ENCODE assay signal across 8 cellular contexts in genomic region chr1:165392634-165393571, GRCh38. TPM values are rescaled to one million over a fixed set of nuclear protein-coding genes. Genes with fewer than 3 reads are reported as not detected.
DNase-seq lines count a peak whose midpoint lies in the region; ATAC-seq and TF ChIP-seq lines count a peak whose summit lies in the region.

No MANE protein-coding gene starts in this region.

- H2BK20ac ChIP-seq in IMR-90 (ENCODE audit: low read depth, low read length), result no peak overlapping the region

- no peak overlapping the region for H3K18ac ChIP-seq in IMR-90 (ENCODE audit: low read depth, low read length)

- H3K27ac ChIP-seq in IMR-90 (ENCODE audit: insufficient read depth, low read length), result no peak overlapping the region
- H3K27ac ChIP-seq in PC-9, result no peak overlapping the region

- H3K36me3 ChIP-seq in IMR-90 (ENCODE audit: control insufficient read depth, insufficient read depth, low read length) (no peaks in the 10 kb centered on the region), PC-9 (ENCODE audit: low read depth) (no peaks in the 10 kb centered on the region)

- H2BK15ac ChIP-seq in IMR-90 (ENCODE audit: low read depth, low read length), result no peak overlapping the region

- peak overlapping the region; percentile 66 for H2AFZ ChIP-seq in IMR-90 (replicated peaks; ENCODE audit: low read length, poor library complexity)
- no peak overlapping the region for H2AFZ ChIP-seq in PC-9

- no peak overlapping the region for H3K56ac ChIP-seq in IMR-90 (ENCODE audit: extremely low read depth, insufficient read depth, low read length)

- CTCF ChIA-PET in IMR-90 (lab: Yijun Ruan, JAX) (interaction anchor here (0.7 to 2.1 kb wide), 11 partner anchors 18 to 523 kb away, joined by 3 to 29 read pairs (median 4); no protein-coding TSS in a partner anchor), PC-9 (lab: Charles Lee) (interaction anchor here (0.8 to 1.3 kb wide), 2 partner anchors 142 to 200 kb away, joined by 3 to 4 read pairs; no protein-coding TSS in a partner anchor)

- no peaks in the 10 kb centered on the region for H3K36me3 Mint-ChIP-seq in activated T-cell treated with anti-CD3 and anti-CD28 coated beads, Interleukin-2, amount 50 U/mL, for 24 hours (ENCODE audit: low read depth)
- no peaks in the 10 kb centered on the region for H3K36me3 Mint-ChIP-seq in nephron progenitor cell (ENCODE audit: low read depth)

- no peaks in the 10 kb centered on the region for H3K9me1 ChIP-seq in IMR-90 (ENCODE audit: insufficient read depth, low read length)

- no peaks in the 10 kb centered on the region for H3K79me1 ChIP-seq in IMR-90 (ENCODE audit: low read depth in 1 of 2, low read length in 2 of 2)

- H4K91ac ChIP-seq in IMR-90 (ENCODE audit: insufficient read depth, low read depth, low read length), result no peak overlapping the region

- no peaks in the 10 kb centered on the region for H3K4me1 ChIP-seq in IMR-90 (ENCODE audit: control insufficient read depth, insufficient read depth, low read length)
- no peaks in the 10 kb centered on the region for H3K4me1 ChIP-seq in PC-9 (replicated peaks; ENCODE audit: insufficient read depth)

- no peak overlapping the region for H4K8ac ChIP-seq in IMR-90 (ENCODE audit: low read depth in 2 of 2, low read length in 2 of 2)

- intact Hi-C loops in IMR-90 (cut with micrococcal nuclease) (loop anchor here (1.0 kb wide), 1 partner anchor 200 kb away; no protein-coding TSS in a partner anchor), PC-9 (cut with micrococcal nuclease; ENCODE audit: unreplicated experiment) (loop anchor here (1.0 to 2.0 kb wide), 2 partner anchors 200 to 522 kb away; no protein-coding TSS in a partner anchor)

- no peak overlapping the region for H3K9ac ChIP-seq in IMR-90 (ENCODE audit: low read depth, low read length)

- H3K9me3 ChIP-seq in IMR-90 (ENCODE audit: control insufficient read depth, insufficient read depth, low read length), result no peaks in the 10 kb centered on the region
- no peaks in the 10 kb centered on the region for H3K9me3 ChIP-seq in PC-9 (ENCODE audit: insufficient read depth, low read depth)

- in situ Hi-C loops in IMR-90 (cut with MboI; ENCODE audit: low sequenced_read_pairs), result loop anchor here (5.0 to 25.0 kb wide), 2 partner anchors 199 to 544 kb away; no protein-coding TSS in a partner anchor

- H3K4me3 ChIP-seq in IMR-90 (ENCODE audit: insufficient read depth, low read depth, low read length), result no peak overlapping the region
- no peak overlapping the region for H3K4me3 ChIP-seq in PC-9

- dilution Hi-C loops in IMR-90 (cut with HindIII; ENCODE audit: low sequenced_read_pairs, unreplicated experiment), result loop anchor here (25.0 kb wide), 1 partner anchor 194 kb away; no protein-coding TSS in a partner anchor

- peak; percentile 81 for TF ChIP-seq RAD21 in IMR-90 (IDR thresholded peaks at IDR 0.05; ENCODE audit: low read length)

- no peaks in the 10 kb centered on the region for H3K9me3 Mint-ChIP-seq in activated T-cell treated with anti-CD3 and anti-CD28 coated beads, Interleukin-2, amount 50 U/mL, for 24 hours
- no peaks in the 10 kb centered on the region for H3K9me3 Mint-ChIP-seq in nephron progenitor cell

- BruUV-seq in IMR-90 (replicated peaks; lab: Mats Ljungman, UMichigan) (no TSS peak), PC-9 (replicated peaks; lab: Mats Ljungman, UMichigan) (no TSS peak)

- TF ChIP-seq CTCF in IMR-90 (conservative IDR thresholded peaks at IDR 0.05; ENCODE audit: low read depth, low read length) (peak; percentile 88), PC-9 (conservative IDR thresholded peaks at IDR 0.05) (peak; percentile 97), nephron progenitor cell (IDR thresholded peaks at IDR 0.05) (peak; percentile 94)

- H3K4ac ChIP-seq in IMR-90 (ENCODE audit: low read depth, low read length), result no peak overlapping the region

- peaks cover 88% of the 10 kb centered on the region for H3K27me3 Mint-ChIP-seq in activated T-cell treated with anti-CD3 and anti-CD28 coated beads, Interleukin-2, amount 50 U/mL, for 24 hours
- peaks cover 62% of the 10 kb centered on the region for H3K27me3 Mint-ChIP-seq in nephron progenitor cell (ENCODE audit: low read depth, poor library complexity)

- no peaks in the 10 kb centered on the region for H3F3A ChIP-seq in PC-9 (ENCODE audit: insufficient read depth, low read depth)

- H3K79me2 ChIP-seq in PC-9 (ENCODE audit: low read depth), result no peaks in the 10 kb centered on the region

- POLR2A ChIA-PET in IMR-90 (lab: Charles Lee; ENCODE audit: unreplicated experiment), result no interaction called here
- POLR2A ChIA-PET in PC-9 (lab: Charles Lee; ENCODE audit: unreplicated experiment), result no interaction called here

- no peak overlapping the region for H2BK120ac ChIP-seq in IMR-90 (ENCODE audit: low read depth, low read length)

- H3K27ac Mint-ChIP-seq in activated T-cell treated with anti-CD3 and anti-CD28 coated beads, Interleukin-2, amount 50 U/mL, for 24 hours, result peak overlapping the region; percentile 93
- no peak overlapping the region for H3K27ac Mint-ChIP-seq in nephron progenitor cell

- peaks cover 28% of the 10 kb centered on the region for H3K4me1 Mint-ChIP-seq in activated T-cell treated with anti-CD3 and anti-CD28 coated beads, Interleukin-2, amount 50 U/mL, for 24 hours (ENCODE audit: low read depth)
- peaks cover 15% of the 10 kb centered on the region for H3K4me1 Mint-ChIP-seq in nephron progenitor cell

- WGBS in IMR-90 (ENCODE audit: extremely low coverage in 2 of 2, insufficient read length in 1 of 2), 2 experiments, result 0% methylated on average over 1 of the region's 19 CpGs; no CpG with 5 or more reads in 1 of the 2 experiments

- no peaks in the 10 kb centered on the region for H3K9me2 ChIP-seq in PC-9 (ENCODE audit: insufficient read depth)

- peak overlapping the region; percentile 64 for H3K4me3 Mint-ChIP-seq in activated T-cell treated with anti-CD3 and anti-CD28 coated beads, Interleukin-2, amount 50 U/mL, for 24 hours
- H3K4me3 Mint-ChIP-seq in nephron progenitor cell, result peak overlapping the region; percentile 67

- H3K4me2 ChIP-seq in IMR-90 (ENCODE audit: low read depth, low read length) (peak overlapping the region; percentile 27; the same call in 1 of the 2 replicates), PC-9 (0 out of 2 replicates have a peak overlapping the region, but pooled peaks have one; percentile 17)

- H4K5ac ChIP-seq in IMR-90 (ENCODE audit: low read depth, low read length), result no peak overlapping the region

- no peak overlapping the region for H2AK5ac ChIP-seq in IMR-90 (ENCODE audit: low read depth, low read length)

- H3K23ac ChIP-seq in IMR-90 (ENCODE audit: low read depth, low read length), result no peak overlapping the region

- DNase-seq in DMS79 treated with DMSO at 0.1 percent for 48 hours (lab: John Stamatoyannopoulos, UW) (peak; percentile 88), IMR-90 (peak; percentile 82), PC-9 (peak; percentile 58 to 64), fibroblast of gingiva (ENCODE audit: low read depth) (peak; percentile 86), nephron progenitor cell (peak; percentile 84)
- DNase-seq in activated T-cell treated with anti-CD3 and anti-CD28 coated beads, Interleukin-2, amount 50 U/mL, for 24 hours, result peak; percentile 89
- peak; percentile 87 for DNase-seq in stimulated activated naive CD8-positive, alpha-beta T cell treated with anti-CD3 and anti-CD28 coated beads, Interleukin-15, Interleukin-2, amounts not matched to agents 100 U/mL and 50 U/mL, for 24 hours

- H4K20me1 ChIP-seq in IMR-90 (ENCODE audit: insufficient read depth, low read length) (no peaks in the 10 kb centered on the region), PC-9 (ENCODE audit: insufficient read depth) (no peaks in the 10 kb centered on the region)

- no peak for TF ChIP-seq POLR2A in IMR-90 (IDR thresholded peaks at IDR 0.05; ENCODE audit: low read depth, low read length)

- no peak overlapping the region for H2BK5ac ChIP-seq in IMR-90 (ENCODE audit: low read depth, low read length, poor library complexity, severe bottlenecking)

- no peak overlapping the region for H3K14ac ChIP-seq in IMR-90 (replicated peaks; ENCODE audit: low read depth, low read length)

- H2AK9ac ChIP-seq in IMR-90 (replicated peaks; ENCODE audit: low read depth, low read length, poor library complexity), result peak overlapping the region; percentile 58

- ATAC-seq in GM21717 (IDR thresholded peaks at IDR 0.05; ENCODE audit: unreplicated experiment), result peak; percentile 96
- peak; percentile 99 for ATAC-seq in IMR-90 (ENCODE audit: low read depth)
- ATAC-seq in stimulated activated naive CD8-positive, alpha-beta T cell treated with anti-CD3 and anti-CD28 coated beads, Interleukin-15, Interleukin-2, amounts not matched to agents 100 U/mL and 50 U/mL, for 24 hours, result peak; percentile 98

- H3K27me3 ChIP-seq in IMR-90 (ENCODE audit: control insufficient read depth, insufficient read depth, low read length), result peaks cover 17% of the 10 kb centered on the region
- peaks cover 19% of the 10 kb centered on the region; the same call in 1 of the 2 replicates for H3K27me3 ChIP-seq in PC-9 (ENCODE audit: insufficient read depth, low read depth)

TF ChIP-seq in IMR-90, 13 proteins besides CTCF, POLR2A, EP300 and RAD21:
- TF ChIP-seq BHLHE40 (IDR thresholded peaks at IDR 0.05; ENCODE audit: low read depth, low read length) (peak; percentile 81), CHD1 (IDR thresholded peaks at IDR 0.05; ENCODE audit: low read depth, low read length) (no peak), FOS (IDR thresholded peaks at IDR 0.05; ENCODE audit: low read depth, low read length) (no peak), SMC3 (IDR thresholded peaks at IDR 0.05; ENCODE audit: low read depth, low read length) (peak; percentile 96), MAZ (IDR thresholded peaks at IDR 0.05; ENCODE audit: borderline replicate concordance, low read depth, low read length) (peak; percentile 91), USF2 (IDR thresholded peaks at IDR 0.05; ENCODE audit: low read depth, low read length) (no peak)

RNA-seq across cellular contexts. Expression of gene LMX1A, which starts 36.4 kb away (rescaled TPM):
- total RNA-seq in IMR-90 (2012; rRNA removed) (not detected in 2 replicates), PC-9 (2021) (not detected in 2 replicates)
- not detected in 2 replicates for polyA plus RNA-seq in IMR-90 (2012; rRNA removed)
- not detected in 2 replicates for polyA plus RNA-seq in IMR-90 (2012; cell fraction: cytosol; rRNA removed)
- polyA plus RNA-seq in IMR-90 (2012; cell fraction: nucleus; rRNA removed; ENCODE audit: low replicate concordance), result not detected in 2 replicates

RNA-seq across cellular contexts. Expression of gene RXRG, which starts 52.0 kb away (rescaled TPM):
- not detected in 2 replicates for total RNA-seq in IMR-90 (2012; rRNA removed)
- not detected in 2 replicates for polyA plus RNA-seq in IMR-90 (2012; rRNA removed)
- not detected in 2 replicates for polyA plus RNA-seq in IMR-90 (2012; cell fraction: cytosol; rRNA removed)
- polyA plus RNA-seq in IMR-90 (2012; cell fraction: nucleus; rRNA removed; ENCODE audit: low replicate concordance), result not detected in 2 replicates
- total RNA-seq in PC-9 (2021), result not detected in 2 replicates
